In genomic region chr20:16459019-16459700, GRCh38 we compare ENCODE assay signal across 11 cellular contexts.
A peak's percentile ranks its signal among the peaks of the same experiment; 100 is the strongest.
DNase-seq lines count a peak whose midpoint lies in the region; FAIRE-seq and TF ChIP-seq lines count a peak whose summit lies in the region.
"Had no signal": no experiment of that assay in that cellular context is flagged by ENCODE, and none has a peak within 500 bp of the region (broad histone marks: within the 10 kb centered on the region; RNA-seq: fewer than 3 reads in every experiment).

No MANE protein-coding gene starts in this region.

- no peak overlapping the region for H3K27ac Mint-ChIP-seq in activated CD4-positive, alpha-beta T cell treated with anti-CD3 and anti-CD28 coated beads, Interleukin-2, amount 10 ng/mL, durations not matched to agents 7 days and 5 days
- H3K27ac Mint-ChIP-seq in activated CD4-positive, alpha-beta memory T cell treated with anti-CD3 and anti-CD28 coated beads for 36 hours: no peak overlapping the region

- H3K36me3 Mint-ChIP-seq in activated CD4-positive, alpha-beta T cell treated with anti-CD3 and anti-CD28 coated beads, Interleukin-2, amount 10 ng/mL, durations not matched to agents 7 days and 5 days (ENCODE audit: low read depth): no peaks in the 10 kb centered on the region
- no peaks in the 10 kb centered on the region for H3K36me3 Mint-ChIP-seq in activated CD4-positive, alpha-beta memory T cell treated with anti-CD3 and anti-CD28 coated beads for 36 hours

- POLR2A ChIA-PET in AG04449 (lab: Yijun Ruan, JAX): no interaction called here
- POLR2A ChIA-PET in activated CD4-positive, alpha-beta T cell treated with anti-CD3 and anti-CD28 coated beads, Interleukin-2, amount 10 ng/mL, durations not matched to agents 7 days and 5 days (lab: Charles Lee): no interaction called here
- POLR2A ChIA-PET in activated CD4-positive, alpha-beta memory T cell treated with anti-CD3 and anti-CD28 coated beads for 36 hours (lab: Charles Lee): no interaction called here

- H3K9me3 Mint-ChIP-seq in activated CD4-positive, alpha-beta T cell treated with anti-CD3 and anti-CD28 coated beads, Interleukin-2, amount 10 ng/mL, durations not matched to agents 7 days and 5 days: no peaks in the 10 kb centered on the region
- no peaks in the 10 kb centered on the region for H3K9me3 Mint-ChIP-seq in activated CD4-positive, alpha-beta memory T cell treated with anti-CD3 and anti-CD28 coated beads for 36 hours

- H3K4me3 Mint-ChIP-seq in activated CD4-positive, alpha-beta T cell treated with anti-CD3 and anti-CD28 coated beads, Interleukin-2, amount 10 ng/mL, durations not matched to agents 7 days and 5 days: no peak overlapping the region
- H3K4me3 Mint-ChIP-seq in activated CD4-positive, alpha-beta memory T cell treated with anti-CD3 and anti-CD28 coated beads for 36 hours: no peak overlapping the region

- intact Hi-C loops in activated CD4-positive, alpha-beta memory T cell treated with anti-CD3 and anti-CD28 coated beads for 36 hours (cut with micrococcal nuclease): no loop called here

- H3K4me1 Mint-ChIP-seq in activated CD4-positive, alpha-beta T cell treated with anti-CD3 and anti-CD28 coated beads, Interleukin-2, amount 10 ng/mL, durations not matched to agents 7 days and 5 days: no peaks in the 10 kb centered on the region
- no peaks in the 10 kb centered on the region for H3K4me1 Mint-ChIP-seq in activated CD4-positive, alpha-beta memory T cell treated with anti-CD3 and anti-CD28 coated beads for 36 hours (ENCODE audit: low read depth)

- H3K27me3 Mint-ChIP-seq in activated CD4-positive, alpha-beta T cell treated with anti-CD3 and anti-CD28 coated beads, Interleukin-2, amount 10 ng/mL, durations not matched to agents 7 days and 5 days: no peaks in the 10 kb centered on the region
- H3K27me3 Mint-ChIP-seq in activated CD4-positive, alpha-beta memory T cell treated with anti-CD3 and anti-CD28 coated beads for 36 hours: no peaks in the 10 kb centered on the region

- CTCF ChIA-PET in AG04449 (lab: Yijun Ruan, JAX): interaction anchor here (1.9 kb wide), 1 partner anchor 17 kb away, joined by 9 read pairs; no protein-coding TSS in a partner anchor
- CTCF ChIA-PET in activated CD4-positive, alpha-beta T cell treated with anti-CD3 and anti-CD28 coated beads, Interleukin-2, amount 10 ng/mL, durations not matched to agents 7 days and 5 days (lab: Charles Lee): no interaction called here
- CTCF ChIA-PET in activated CD4-positive, alpha-beta memory T cell treated with anti-CD3 and anti-CD28 coated beads for 36 hours (lab: Charles Lee): no interaction called here

- FAIRE-seq in GM12891 (lab: Jason Lieb, UNC): no peak
- FAIRE-seq: islet of Langerhans had no signal

- DNase-seq in AG04449 (ENCODE audit: low read depth, low spot score): peak; percentile 58
- DNase-seq in M059J (ENCODE audit: low read depth): peak; percentile 94
- DNase-seq in epithelial cell of esophagus (ENCODE audit: low read depth): peak; percentile 67
- peak; percentile 33 for DNase-seq in medulla oblongata (ENCODE audit: extremely low spot score)
- no peak for DNase-seq in NCI-H2081 (lab: John Stamatoyannopoulos, UW)
- no peak for DNase-seq in GM12891 (ENCODE audit: insufficient read length, low spot score)
- DNase-seq in activated CD4-positive, alpha-beta T cell treated with anti-CD3 and anti-CD28 coated beads, Interleukin-2, amount 10 ng/mL, durations not matched to agents 7 days and 5 days: no peak
- no peak for DNase-seq in activated CD4-positive, alpha-beta memory T cell treated with anti-CD3 and anti-CD28 coated beads for 36 hours
- DNase-seq: activated CD4-positive, alpha-beta T cell treated with anti-CD3 and anti-CD28 coated beads, Interleukin-2, amount 50 U/mL, for 4 hours; GOT3 had no signal

- H3K4me3 ChIP-seq in AG04449 (ENCODE audit: low read depth, low read length): no peak overlapping the region
- no peak overlapping the region for H3K4me3 ChIP-seq in epithelial cell of esophagus (ENCODE audit: low read length)

- no peak for TF ChIP-seq POLR2A in GM12891 (IDR thresholded peaks at IDR 0.05; ENCODE audit: low read depth, low read length)

- TF ChIP-seq CTCF in AG04449 (IDR thresholded peaks at IDR 0.05; ENCODE audit: insufficient read depth, low read length, missing control alignments) (no peak), epithelial cell of esophagus (IDR thresholded peaks at IDR 0.05; ENCODE audit: insufficient read depth, low read depth, low read length, missing control alignments) (no peak)

TF ChIP-seq in GM12891, 5 proteins besides CTCF, POLR2A, EP300 and RAD21:
- TF ChIP-seq POLR2AphosphoS5 (IDR thresholded peaks at IDR 0.05; ENCODE audit: low read depth, low read length): no peak

Comparison
In these comparisons a context has a peak if more than half of its experiments do, and no peak if none do; other contexts are left out.
1. DNase-seq: peak in AG04449 (single experiment), M059J (single experiment), epithelial cell of esophagus (single experiment) and medulla oblongata (single experiment); none in NCI-H2081 (0 of 2), GM12891 (single experiment), activated CD4-positive, alpha-beta T cell treated with anti-CD3 and anti-CD28 coated beads, Interleukin-2, amount 10 ng/mL, durations not matched to agents 7 days and 5 days (single experiment) and activated CD4-positive, alpha-beta memory T cell treated with anti-CD3 and anti-CD28 coated beads for 36 hours (single experiment).